Comparison of ENCODE assay signal across 1 cellular context in the genomic region with DNA sequence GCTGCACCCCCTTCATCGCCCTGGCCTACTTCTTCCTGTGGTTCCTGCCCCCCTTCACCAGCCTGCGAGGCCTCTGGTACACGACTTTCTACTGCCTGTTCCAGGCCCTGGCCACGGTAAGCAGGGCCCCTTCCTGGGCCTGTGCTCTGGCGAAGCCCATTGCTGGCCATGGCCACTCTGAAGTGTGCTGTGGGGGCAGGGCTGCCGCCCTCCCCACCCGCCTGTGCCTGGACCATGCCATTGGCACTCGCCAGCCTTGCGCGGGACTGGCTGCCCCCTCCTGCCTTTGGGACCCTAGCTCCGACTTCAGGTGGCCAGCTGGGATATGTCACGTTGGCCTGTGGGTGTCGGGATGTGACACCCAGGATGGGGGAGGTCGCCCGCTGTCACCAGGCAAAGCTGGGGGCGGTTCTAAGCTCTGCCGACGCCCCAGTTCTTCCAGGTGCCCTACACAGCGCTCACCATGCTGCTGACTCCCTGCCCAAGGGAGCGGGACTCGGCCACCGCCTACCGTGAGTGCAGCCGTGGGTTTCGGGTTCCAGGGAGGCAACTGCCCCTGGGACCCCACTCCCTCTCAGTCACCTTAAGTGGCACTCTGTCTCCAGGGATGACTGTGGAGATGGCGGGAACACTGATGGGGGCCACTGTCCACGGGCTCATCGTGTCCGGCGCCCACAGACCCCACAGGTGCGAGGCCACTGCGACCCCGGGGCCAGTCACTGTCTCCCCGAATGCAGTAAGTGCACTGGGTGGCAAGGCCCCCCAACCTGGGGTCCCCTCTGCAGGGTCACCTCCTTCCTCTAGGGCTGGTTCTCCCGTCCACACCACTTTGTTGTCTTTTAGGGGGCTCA.
TF ChIP-seq lines count a peak whose summit lies in the region.

No MANE protein-coding gene starts in this region.

TF ChIP-seq in K562, 482 proteins besides CTCF, POLR2A, EP300 and RAD21:
- no peak for TF ChIP-seq HDAC8 (tag; IDR thresholded peaks at IDR 0.05)
- TF ChIP-seq, protein P1, sequence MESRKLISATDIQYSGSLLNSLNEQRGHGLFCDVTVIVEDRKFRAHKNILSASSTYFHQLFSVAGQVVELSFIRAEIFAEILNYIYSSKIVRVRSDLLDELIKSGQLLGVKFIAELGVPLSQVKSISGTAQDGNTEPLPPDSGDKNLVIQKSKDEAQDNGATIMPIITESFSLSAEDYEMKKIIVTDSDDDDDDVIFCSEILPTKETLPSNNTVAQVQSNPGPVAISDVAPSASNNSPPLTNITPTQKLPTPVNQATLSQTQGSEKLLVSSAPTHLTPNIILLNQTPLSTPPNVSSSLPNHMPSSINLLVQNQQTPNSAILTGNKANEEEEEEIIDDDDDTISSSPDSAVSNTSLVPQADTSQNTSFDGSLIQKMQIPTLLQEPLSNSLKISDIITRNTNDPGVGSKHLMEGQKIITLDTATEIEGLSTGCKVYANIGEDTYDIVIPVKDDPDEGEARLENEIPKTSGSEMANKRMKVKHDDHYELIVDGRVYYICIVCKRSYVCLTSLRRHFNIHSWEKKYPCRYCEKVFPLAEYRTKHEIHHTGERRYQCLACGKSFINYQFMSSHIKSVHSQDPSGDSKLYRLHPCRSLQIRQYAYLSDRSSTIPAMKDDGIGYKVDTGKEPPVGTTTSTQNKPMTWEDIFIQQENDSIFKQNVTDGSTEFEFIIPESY (CRISPR knock-in tag; IDR thresholded peaks at IDR 0.05) = peak; percentile 24; the same call in 1 of the 2 replicates
- TF ChIP-seq ZFX (CRISPR knock-in tag; IDR thresholded peaks at IDR 0.05) = 0 out of 2 replicates have a peak, but pooled peaks have one; percentile 2
- TF ChIP-seq, protein P2, sequence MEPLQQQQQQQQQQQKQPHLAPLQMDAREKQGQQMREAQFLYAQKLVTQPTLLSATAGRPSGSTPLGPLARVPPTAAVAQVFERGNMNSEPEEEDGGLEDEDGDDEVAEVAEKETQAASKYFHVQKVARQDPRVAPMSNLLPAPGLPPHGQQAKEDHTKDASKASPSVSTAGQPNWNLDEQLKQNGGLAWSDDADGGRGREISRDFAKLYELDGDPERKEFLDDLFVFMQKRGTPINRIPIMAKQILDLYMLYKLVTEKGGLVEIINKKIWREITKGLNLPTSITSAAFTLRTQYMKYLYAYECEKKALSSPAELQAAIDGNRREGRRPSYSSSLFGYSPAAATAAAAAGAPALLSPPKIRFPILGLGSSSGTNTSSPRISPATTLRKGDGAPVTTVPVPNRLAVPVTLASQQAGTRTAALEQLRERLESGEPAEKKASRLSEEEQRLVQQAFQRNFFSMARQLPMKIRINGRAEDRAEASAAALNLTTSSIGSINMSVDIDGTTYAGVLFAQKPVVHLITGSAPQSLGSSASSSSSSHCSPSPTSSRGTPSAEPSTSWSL (CRISPR knock-in tag; IDR thresholded peaks at IDR 0.05; ENCODE audit: borderline replicate concordance) = no peak
- TF ChIP-seq, protein P3, sequence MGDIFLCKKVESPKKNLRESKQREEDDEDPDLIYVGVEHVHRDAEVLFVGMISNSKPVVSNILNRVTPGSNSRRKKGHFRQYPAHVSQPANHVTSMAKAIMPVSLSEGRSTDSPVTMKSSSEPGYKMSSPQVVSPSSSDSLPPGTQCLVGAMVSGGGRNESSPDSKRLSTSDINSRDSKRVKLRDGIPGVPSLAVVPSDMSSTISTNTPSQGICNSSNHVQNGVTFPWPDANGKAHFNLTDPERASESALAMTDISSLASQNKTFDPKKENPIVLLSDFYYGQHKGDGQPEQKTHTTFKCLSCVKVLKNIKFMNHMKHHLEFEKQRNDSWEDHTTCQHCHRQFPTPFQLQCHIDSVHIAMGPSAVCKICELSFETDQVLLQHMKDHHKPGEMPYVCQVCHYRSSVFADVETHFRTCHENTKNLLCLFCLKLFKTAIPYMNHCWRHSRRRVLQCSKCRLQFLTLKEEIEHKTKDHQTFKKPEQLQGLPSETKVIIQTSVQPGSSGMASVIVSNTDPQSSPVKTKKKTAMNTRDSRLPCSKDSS (IDR thresholded peaks at IDR 0.05; ENCODE audit: low read depth, partially characterized antibody) = no peak
- peak; percentile 67 for TF ChIP-seq POLR2G (IDR thresholded peaks at IDR 0.05; ENCODE audit: low read depth, low read length)
